ENCODE assay signal across 8 cellular contexts in the genomic region with DNA sequence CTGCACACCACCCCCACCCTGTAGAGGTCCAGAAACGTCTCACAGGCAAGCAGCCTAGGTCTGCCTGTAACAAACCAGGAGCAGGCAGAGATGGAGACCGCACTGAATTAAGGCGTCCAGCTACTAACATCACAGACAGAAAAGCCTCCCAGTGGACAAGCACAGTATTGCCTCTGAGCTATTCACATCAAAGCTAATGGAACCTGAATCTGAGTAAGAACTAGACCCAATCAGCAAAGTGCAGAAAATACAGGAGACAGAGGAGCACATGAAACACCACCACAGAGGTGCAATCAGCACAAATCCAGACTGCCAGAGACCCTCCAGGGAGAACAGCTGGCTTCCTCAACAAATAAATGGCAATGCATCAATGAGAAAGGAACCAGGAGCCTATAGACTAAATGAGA. TPM values are rescaled to one million over a fixed set of nuclear protein-coding genes. Genes with fewer than 3 reads are reported as not detected.
A peak's percentile ranks its signal among the peaks of the same experiment; 100 is the strongest.
DNase-seq lines count a peak whose midpoint lies in the region; ATAC-seq lines count a peak whose summit lies in the region.

No MANE protein-coding gene starts in this region.

- H3K79me1 ChIP-seq in trophoblast cell (ENCODE audit: low read length): no peaks in the 10 kb centered on the region

- no peak overlapping the region for H2AK5ac ChIP-seq in trophoblast cell (ENCODE audit: low read length)

- H4K12ac ChIP-seq in trophoblast cell (ENCODE audit: low read depth, low read length): no peak overlapping the region

- no peak overlapping the region for H2BK12ac ChIP-seq in trophoblast cell (ENCODE audit: low read length)

- H2BK120ac ChIP-seq in trophoblast cell (ENCODE audit: insufficient read depth, low read length, poor library complexity): no peak overlapping the region

- H3K4me2 ChIP-seq in trophoblast cell (ENCODE audit: low read length): no peak overlapping the region

- no peak overlapping the region for H4K91ac ChIP-seq in trophoblast cell (ENCODE audit: low read depth, low read length)

- no peak overlapping the region for H3K4me3 ChIP-seq in trophoblast cell (ENCODE audit: low read depth, low read length)

- no peaks in the 10 kb centered on the region for H3K27me3 ChIP-seq in trophoblast cell (ENCODE audit: insufficient read depth, low read length)

- H2AFZ ChIP-seq in trophoblast cell (ENCODE audit: insufficient read depth, low read length, poor library complexity): no peak overlapping the region

- no peaks in the 10 kb centered on the region for H3K4me1 ChIP-seq in trophoblast cell (ENCODE audit: control insufficient read depth in 1 of 2, insufficient read depth in 2 of 2, low read length in 2 of 2)

- H3K18ac ChIP-seq in trophoblast cell (ENCODE audit: low read length): no peak overlapping the region

- H3K79me2 ChIP-seq in trophoblast cell (ENCODE audit: control insufficient read depth, insufficient read depth, low read length, poor library complexity): no peaks in the 10 kb centered on the region

- H3K23ac ChIP-seq in trophoblast cell (ENCODE audit: low read length): no peak overlapping the region

- in situ Hi-C loops in G401 (cut with HindIII; ENCODE audit: low sequenced_read_pairs): no loop called here

- no peaks in the 10 kb centered on the region for H3K36me3 ChIP-seq in trophoblast cell (ENCODE audit: control insufficient read depth in 1 of 2, insufficient read depth in 2 of 2, low read length in 2 of 2)

- WGBS in trophoblast cell (ENCODE audit: extremely low coverage, insufficient coverage, insufficient read length): no CpG with 5 or more reads among the region's 3 CpGs

- no peaks in the 10 kb centered on the region for H3K9me3 ChIP-seq in trophoblast cell (ENCODE audit: insufficient read depth, low read depth, low read length)

- no peak overlapping the region for H3K14ac ChIP-seq in trophoblast cell (ENCODE audit: low read length)

- no peak overlapping the region for H3K4ac ChIP-seq in trophoblast cell (ENCODE audit: low read depth, low read length)

- no peak overlapping the region for H2BK5ac ChIP-seq in trophoblast cell (ENCODE audit: low read depth, low read length, poor library complexity)

- no peak overlapping the region for H3K9ac ChIP-seq in trophoblast cell (ENCODE audit: low read length)

- ATAC-seq in GM18502 (IDR thresholded peaks at IDR 0.05; ENCODE audit: poor library complexity, unreplicated experiment): no peak
- ATAC-seq in HG03460 (IDR thresholded peaks at IDR 0.05; ENCODE audit: unreplicated experiment): no peak

- DNase-seq in G401 (ENCODE audit: low spot score): peak; percentile 75
- peak; percentile 77 for DNase-seq in HT-29 (ENCODE audit: low spot score)
- peak; percentile 12 for DNase-seq in OCI-M2 (lab: John Stamatoyannopoulos, UW; ENCODE audit: unreplicated experiment)
- DNase-seq in activated naive CD4-positive, alpha-beta T cell treated with Interleukin-2 at 50 U/mL for 16 hours: peak; percentile 51
- peak; percentile 41 for DNase-seq in glomerular endothelial cell (ENCODE audit: extremely low read depth, low read depth, low spot score)
- peak; percentile 50 to 82 for DNase-seq in trophoblast cell

- no peak overlapping the region for H4K8ac ChIP-seq in trophoblast cell (ENCODE audit: low read depth, low read length)

- no peak overlapping the region for H3K27ac ChIP-seq in trophoblast cell (ENCODE audit: low read depth, low read length)

RNA-seq across cellular contexts. Expression of gene PEMT, which starts 22.2 kb away (rescaled TPM):
- total RNA-seq in G401 (2014; rRNA removed; shearing (Covaris generic)): 43.1 and 71.6 TPM in 2 replicates
- 64.4 and 78.5 TPM in 2 replicates for total RNA-seq in HT-29 (2014; rRNA removed; shearing (Covaris generic))
- total RNA-seq in glomerular endothelial cell: 27.1 and 35.7 TPM in 2 replicates
- 18.3 and 21.5 TPM in 2 replicates for polyA plus RNA-seq in trophoblast cell (2013)

Comparison
In these comparisons a context has a peak if more than half of its experiments do, and no peak if none do; other contexts are left out.
1. DNase-seq: peak in every context shown above with its lines; median percentile 77 in HT-29; 75 in G401; 66 in trophoblast cell; 51 in activated naive CD4-positive, alpha-beta T cell treated with Interleukin-2 at 50 U/mL for 16 hours; 41 in glomerular endothelial cell; 12 in OCI-M2.